In genomic region chr12:6866920-6867406, GRCh38 we compare ENCODE assay signal across 8 cellular contexts. TPM values are rescaled to one million over a fixed set of nuclear protein-coding genes. Genes with fewer than 3 reads are reported as not detected.
A peak's percentile ranks its signal among the peaks of the same experiment; 100 is the strongest.
DNase-seq lines count a peak whose midpoint lies in the region; ATAC-seq, FAIRE-seq and TF ChIP-seq lines count a peak whose summit lies in the region.

No MANE protein-coding gene starts in this region.

- H3K4me3 ChIP-seq in AG10803 (ENCODE audit: low read length), result peak overlapping the region; percentile 94
- H3K4me3 ChIP-seq in breast epithelium, result peak overlapping the region; percentile 90 to 100 (median 94)
- H3K4me3 ChIP-seq in right lobe of liver, result peak overlapping the region; percentile 93 to 98 (median 96)
- H3K4me3 ChIP-seq in thymus (ENCODE audit: low read length), result peak overlapping the region; percentile 78

- peak; percentile 7; the same call in 1 of the 2 replicates for TF ChIP-seq EP300 in Ishikawa (IDR thresholded peaks at IDR 0.05; ENCODE audit: borderline replicate concordance)

- TF ChIP-seq CTCF in AG10803 (conservative IDR thresholded peaks at IDR 0.05; ENCODE audit: low read length), result no peak
- no peak for TF ChIP-seq CTCF in breast epithelium (IDR thresholded peaks at IDR 0.05)
- no peak for TF ChIP-seq CTCF in right lobe of liver (IDR thresholded peaks at IDR 0.05)

- DNase-seq in AG10803 (ENCODE audit: low read depth), result no peak
- DNase-seq in GM19239 (ENCODE audit: insufficient read length, low spot score), result no peak
- no peak for DNase-seq in breast epithelium (ENCODE audit: low spot score in 2 of 2)
- DNase-seq in right lobe of liver, result peak; percentile 71 to 86 (median 86)
- no peak for DNase-seq in effector CD8-positive, alpha-beta T cell (lab: John Stamatoyannopoulos, UW)
- no peak for DNase-seq in stimulated activated naive CD4-positive, alpha-beta T cell treated with Interleukin-2 at 50 U/mL for 16 hours (lab: John Stamatoyannopoulos, UW)

- H3K27ac ChIP-seq in breast epithelium, result peak overlapping the region; percentile 95 to 96
- peak overlapping the region; percentile 67 to 97 (median 93) for H3K27ac ChIP-seq in right lobe of liver
- H3K27ac ChIP-seq in thymus (ENCODE audit: low read depth), result peak overlapping the region; percentile 92

- H3K27me3 ChIP-seq in breast epithelium (no peaks in the 10 kb centered on the region), right lobe of liver (no peaks in the 10 kb centered on the region), thymus (ENCODE audit: control insufficient read depth, insufficient read depth) (no peaks in the 10 kb centered on the region)

- no peak for TF ChIP-seq POLR2A in breast epithelium (IDR thresholded peaks at IDR 0.05)
- TF ChIP-seq POLR2A in right lobe of liver (IDR thresholded peaks at IDR 0.05), result no peak

- H3K4me1 ChIP-seq in breast epithelium (peaks cover 1 to 25% of the 10 kb centered on the region in 2 donors), right lobe of liver (peaks cover 0 to 30% (median 10%) of the 10 kb centered on the region in 4 donors), thymus (ENCODE audit: control insufficient read depth, insufficient read depth, low read length) (peaks cover 12% of the 10 kb centered on the region)

- H3K9me3 ChIP-seq in breast epithelium (no peaks in the 10 kb centered on the region), right lobe of liver (no peaks in the 10 kb centered on the region), thymus (ENCODE audit: control insufficient read depth) (no peaks in the 10 kb centered on the region)

- no peak for TF ChIP-seq RAD21 in Ishikawa (IDR thresholded peaks at IDR 0.05; ENCODE audit: low read depth)

- H3K36me3 ChIP-seq in breast epithelium (no peaks in the 10 kb centered on the region), right lobe of liver (peaks cover 0 to 32% (median 15%) of the 10 kb centered on the region in 4 donors), thymus (ENCODE audit: control insufficient read depth, insufficient read depth) (peaks cover 42% of the 10 kb centered on the region)

- peak; percentile 41 to 59 (median 58) for ATAC-seq in right lobe of liver

- intact Hi-C loops in breast epithelium (cut with DNase I; ENCODE audit: low total_unique reads), result loop anchor here (10.0 kb wide), 1 partner anchor 98 kb away; no protein-coding TSS in a partner anchor
- intact Hi-C loops in right lobe of liver (cut with DNase I), result no loop called here

- WGBS in right lobe of liver (ENCODE audit: insufficient coverage, low coverage, low lambda C conversion rate, missing lambda C conversion rate), result 0% methylated on average over 4 of the region's 32 CpGs
- 10% methylated on average over 32 of the region's 32 CpGs for WGBS in thymus

- peak; percentile 89 for FAIRE-seq in GM19239 (lab: Jason Lieb, UNC)

TF ChIP-seq in Ishikawa, 13 proteins besides CTCF, POLR2A, EP300 and RAD21:
- TF ChIP-seq YY1 (IDR thresholded peaks at IDR 0.05; ENCODE audit: low read depth) (no peak), NFIC (IDR thresholded peaks at IDR 0.05) (peak; percentile 54), TAF1 (IDR thresholded peaks at IDR 0.05; ENCODE audit: low read depth) (no peak)

RNA-seq across cellular contexts. Expression of gene TPI1, which starts 0.4 kb away (rescaled TPM):
- total RNA-seq in breast epithelium (100 to 1,000 TPM; 297 to 386 (median 351) TPM), right lobe of liver (100 to 1,000 TPM; 265 to 400 (median 331) TPM)
- 282 TPM for polyA plus RNA-seq in thymus

RNA-seq across cellular contexts. Expression of gene SPSB2, which starts 6.1 kb away (rescaled TPM):
- total RNA-seq in breast epithelium (10 to 100 TPM in 2 of 3 donors, 1 to 10 TPM in 1; 9.0 to 13.4 (median 12.7) TPM), right lobe of liver (1 to 10 TPM; 1.7 to 5.3 (median 3.6) TPM)
- polyA plus RNA-seq in thymus, result 14.9 TPM

RNA-seq across cellular contexts. Expression of gene USP5, which starts 15.0 kb away (rescaled TPM):
- total RNA-seq in breast epithelium, result 10 to 100 TPM; 32.6 to 52.8 (median 34.7) TPM
- 10 to 100 TPM; 38.2 to 59.5 (median 42.6) TPM for total RNA-seq in right lobe of liver
- polyA plus RNA-seq in thymus, result 32.2 TPM

RNA-seq across cellular contexts. Expression of gene CDCA3, which starts 15.9 kb away (rescaled TPM):
- total RNA-seq in breast epithelium (1 to 10 TPM in 2 of 3 donors, under 1 TPM in 1; 0.33 to 3.0 (median 1.8) TPM), right lobe of liver (1 to 10 TPM in 4 of 6 experiments, under 1 TPM in 2; 0.62 to 1.7 (median 1.3) TPM)
- polyA plus RNA-seq in thymus, result 5.9 TPM

RNA-seq across cellular contexts. Expression of gene GNB3, which starts 26.2 kb away (rescaled TPM):
- total RNA-seq in breast epithelium (1 to 10 TPM in 2 of 3 donors, under 1 TPM in 1; 0.80 to 3.3 (median 2.2) TPM), right lobe of liver (under 1 TPM in 4 of 6 experiments, not detected in 2; 0.17 to 0.51 (median 0.43) TPM)
- 1.3 TPM for polyA plus RNA-seq in thymus

Comparison
In these comparisons a context has a peak if more than half of its experiments do, and no peak if none do; other contexts are left out.
1. DNase-seq: peak in right lobe of liver (3 of 3); none in AG10803 (single experiment), GM19239 (single experiment), breast epithelium (0 of 2), effector CD8-positive, alpha-beta T cell (single experiment) and stimulated activated naive CD4-positive, alpha-beta T cell treated with Interleukin-2 at 50 U/mL for 16 hours (single experiment).
2. Peak in every context shown above with its lines, with median percentiles within 50 percentile points of each other: H3K4me3 ChIP-seq and H3K27ac ChIP-seq.